ENCODE assay signal across 16 cellular contexts in the genomic region with DNA sequence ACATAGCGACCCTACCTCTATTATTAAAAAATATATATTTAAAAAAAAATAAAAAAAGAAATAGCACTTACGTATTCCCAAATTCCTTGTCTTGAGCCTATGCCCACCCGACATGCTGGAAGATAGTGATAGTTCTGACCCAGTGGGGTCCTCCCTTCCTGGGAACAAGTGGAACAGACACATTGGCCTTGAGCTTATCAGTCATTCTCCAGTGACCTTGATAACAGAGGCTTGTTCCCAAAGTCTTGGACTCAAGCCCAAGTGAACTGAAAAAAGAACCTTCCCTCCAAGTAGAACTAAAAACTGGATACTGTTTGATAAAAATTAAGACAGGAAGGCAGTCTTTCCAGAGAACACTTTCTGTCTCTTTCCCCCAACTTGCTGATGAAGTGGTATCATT.
"Had no signal": no experiment of that assay in that cellular context is flagged by ENCODE, and none has a peak within 500 bp of the region (broad histone marks: within the 10 kb centered on the region; RNA-seq: fewer than 3 reads in every experiment).

No MANE protein-coding gene starts in this region.

- H3K36me3 ChIP-seq: ascending aorta, tibial artery, uterus had no signal

- ATAC-seq: activated CD4-positive, alpha-beta T cell treated with anti-CD3 and anti-CD28 coated beads for 36 hours; activated CD8-positive, alpha-beta memory T cell treated with anti-CD3 and anti-CD28 coated beads, Interleukin-2, amount 10 ng/mL, durations not matched to agents 7 days and 5 days; activated naive CD8-positive, alpha-beta T cell treated with anti-CD3 and anti-CD28 coated beads, Interleukin-2, amount 50 U/mL, for 24 hours; esophagus mucosa; psoas muscle; stimulated activated effector memory CD8-positive, alpha-beta T cell treated with anti-CD3 and anti-CD28 coated beads, Interleukin-12 subunit alpha, Interleukin-12 subunit beta, amount 100 ng/mL, for 72 hours; T-cell had no signal

- H3K4me1 ChIP-seq: ascending aorta, psoas muscle, tibial artery, uterus had no signal

- DNase-seq: activated CD4-positive, alpha-beta memory T cell treated with anti-CD3 and anti-CD28 coated beads for 36 hours; activated CD4-positive, alpha-beta T cell treated with anti-CD3 and anti-CD28 coated beads for 36 hours; activated CD8-positive, alpha-beta memory T cell treated with anti-CD3 and anti-CD28 coated beads, Interleukin-2, amount 10 ng/mL, durations not matched to agents 7 days and 5 days; activated naive CD4-positive, alpha-beta T cell treated with anti-CD3 and anti-CD28 coated beads for 36 hours; activated naive CD8-positive, alpha-beta T cell treated with anti-CD3 and anti-CD28 coated beads, Interleukin-2, amount 50 U/mL, for 24 hours; activated T-cell treated with anti-CD3 and anti-CD28 coated beads, Interleukin-2, amount 50 U/mL, for 1 hour; immature natural killer cell; psoas muscle; stimulated activated CD4-positive, alpha-beta T cell treated with anti-CD3 and anti-CD28 coated beads, Interleukin-12 subunit alpha, Interleukin-12 subunit beta, amount 100 ng/mL, for 4 hours; T-cell; T1000; tibial artery; uterus had no signal

- H3K4me3 ChIP-seq: ascending aorta, psoas muscle, tibial artery, uterus had no signal

- H3K27ac ChIP-seq: ascending aorta, psoas muscle, tibial artery, uterus had no signal

- H3K27me3 ChIP-seq: ascending aorta, tibial artery, uterus had no signal

- H3K9me3 ChIP-seq: ascending aorta, psoas muscle, tibial artery, uterus had no signal
